ENCODE assay signal across 22 cellular contexts in the genomic region with DNA sequence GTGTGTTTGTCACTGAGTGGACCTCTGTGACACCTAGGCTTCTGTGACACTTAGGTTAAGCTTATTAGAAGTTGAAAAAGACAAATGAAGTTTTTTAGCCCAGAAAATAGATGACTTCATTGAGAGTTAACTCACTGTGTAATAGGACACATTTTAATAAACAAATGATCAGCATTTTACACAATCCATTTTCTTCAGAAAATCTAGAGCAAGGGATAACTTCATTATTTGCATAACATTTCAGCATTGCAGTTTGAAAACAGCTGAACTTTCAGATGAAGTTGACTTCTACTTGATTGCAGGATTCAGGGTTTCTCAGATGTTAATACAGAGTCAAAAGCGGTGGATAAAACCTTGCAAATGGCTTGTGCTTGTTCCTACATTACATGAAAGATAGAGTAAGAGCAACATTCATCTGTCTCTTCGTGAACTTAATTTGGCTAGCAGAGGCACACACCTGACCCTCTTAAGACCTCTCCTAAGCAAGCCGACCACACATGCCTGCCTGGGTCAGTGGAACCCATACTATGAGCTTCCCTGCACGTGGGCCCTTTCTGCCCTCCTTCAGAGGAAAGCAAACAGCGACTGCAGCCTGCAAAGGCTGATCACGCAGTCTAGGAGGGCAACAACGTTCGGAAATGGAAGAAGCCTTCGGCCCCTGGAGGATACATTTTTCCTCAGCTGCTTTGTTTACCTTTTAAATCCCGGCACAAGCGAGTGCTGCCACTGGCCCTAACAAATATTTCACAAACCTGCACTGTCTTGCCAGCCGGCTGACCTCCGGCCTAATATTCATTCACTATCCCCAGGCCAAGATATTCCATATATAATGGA. TPM values are rescaled to one million over a fixed set of nuclear protein-coding genes. Genes with fewer than 3 reads are reported as not detected.
DNase-seq lines count a peak whose midpoint lies in the region; ATAC-seq and TF ChIP-seq lines count a peak whose summit lies in the region.
"Had no signal": no experiment of that assay in that cellular context is flagged by ENCODE, and none has a peak within 500 bp of the region (broad histone marks: within the 10 kb centered on the region; RNA-seq: fewer than 3 reads in every experiment).

No MANE protein-coding gene starts in this region.

- H3K27ac ChIP-seq in mammary epithelial cell (ENCODE audit: insufficient read depth, low read depth, low read length) (no peak overlapping the region), transverse colon (peak overlapping the region in 3 of 4 donors; percentile 1 to 29 (median 19))
- H3K27ac ChIP-seq: coronary artery, left lung, psoas muscle, spleen had no signal

- no peaks in the 10 kb centered on the region for H3K9me3 Mint-ChIP-seq in activated naive CD4-positive, alpha-beta T cell treated with anti-CD3 and anti-CD28 coated beads, Interleukin-2, amount 50 U/mL, for 24 hours
- H3K9me3 Mint-ChIP-seq in activated naive CD4-positive, alpha-beta T cell treated with anti-CD3 and anti-CD28 coated beads, Interleukin-2, amount 50 U/mL, for 72 hours: no peaks in the 10 kb centered on the region
- H3K9me3 Mint-ChIP-seq in mesothelial cell of epicardium: no peaks in the 10 kb centered on the region
- H3K9me3 Mint-ChIP-seq: activated naive CD8-positive, alpha-beta T cell treated with anti-CD3 and anti-CD28 coated beads, Interleukin-2, amount 10 ng/mL, durations not matched to agents 7 days and 5 days had no signal

- H3K4me3 Mint-ChIP-seq in activated naive CD4-positive, alpha-beta T cell treated with anti-CD3 and anti-CD28 coated beads, Interleukin-2, amount 50 U/mL, for 24 hours: no peak overlapping the region
- H3K4me3 Mint-ChIP-seq in mesothelial cell of epicardium: no peak overlapping the region
- H3K4me3 Mint-ChIP-seq: activated naive CD8-positive, alpha-beta T cell treated with anti-CD3 and anti-CD28 coated beads, Interleukin-2, amount 10 ng/mL, durations not matched to agents 7 days and 5 days had no signal

- H3K27ac Mint-ChIP-seq in activated naive CD4-positive, alpha-beta T cell treated with anti-CD3 and anti-CD28 coated beads, Interleukin-2, amount 50 U/mL, for 24 hours: peak overlapping the region; percentile 18
- H3K27ac Mint-ChIP-seq in activated naive CD4-positive, alpha-beta T cell treated with anti-CD3 and anti-CD28 coated beads, Interleukin-2, amount 50 U/mL, for 72 hours: peak overlapping the region in 1 of 2 donors; percentile 30
- H3K27ac Mint-ChIP-seq in mesothelial cell of epicardium: peak overlapping the region; percentile 69
- H3K27ac Mint-ChIP-seq: activated naive CD8-positive, alpha-beta T cell treated with anti-CD3 and anti-CD28 coated beads, Interleukin-2, amount 10 ng/mL, durations not matched to agents 7 days and 5 days had no signal

- H4K20me1 ChIP-seq in mammary epithelial cell (ENCODE audit: insufficient read depth, low read length): no peaks in the 10 kb centered on the region

- H3K27me3 Mint-ChIP-seq in activated naive CD4-positive, alpha-beta T cell treated with anti-CD3 and anti-CD28 coated beads, Interleukin-2, amount 50 U/mL, for 24 hours: no peaks in the 10 kb centered on the region
- H3K27me3 Mint-ChIP-seq in mesothelial cell of epicardium (ENCODE audit: low read depth): no peaks in the 10 kb centered on the region
- H3K27me3 Mint-ChIP-seq: activated naive CD8-positive, alpha-beta T cell treated with anti-CD3 and anti-CD28 coated beads, Interleukin-2, amount 10 ng/mL, durations not matched to agents 7 days and 5 days had no signal

- no peak for TF ChIP-seq EP300 in transverse colon (IDR thresholded peaks at IDR 0.05; ENCODE audit: low read depth)

- H3K36me3 Mint-ChIP-seq in activated naive CD4-positive, alpha-beta T cell treated with anti-CD3 and anti-CD28 coated beads, Interleukin-2, amount 50 U/mL, for 24 hours: peaks cover 4% of the 10 kb centered on the region
- H3K36me3 Mint-ChIP-seq in activated naive CD4-positive, alpha-beta T cell treated with anti-CD3 and anti-CD28 coated beads, Interleukin-2, amount 50 U/mL, for 72 hours: peaks cover 0 to 7% of the 10 kb centered on the region in 2 donors
- peaks cover 4% of the 10 kb centered on the region for H3K36me3 Mint-ChIP-seq in mesothelial cell of epicardium

- WGBS in mammary epithelial cell (ENCODE audit: low coverage, missing lambda C conversion rate): 95% methylated on average over 12 of the region's 13 CpGs
- 73 to 100% methylated on average over 1 to 13 of the region's 13 CpGs for WGBS in transverse colon (ENCODE audit: low coverage in 1 of 2), 2 donors

- H3K9me3 ChIP-seq in mammary epithelial cell (replicated peaks; ENCODE audit: insufficient read depth, low read length) (no peaks in the 10 kb centered on the region), transverse colon (no peaks in the 10 kb centered on the region)
- H3K9me3 ChIP-seq: left lung, psoas muscle, spleen, tibial nerve had no signal

- no peaks in the 10 kb centered on the region for H3K79me2 ChIP-seq in mammary epithelial cell (ENCODE audit: insufficient read depth, low read length)

- no peak overlapping the region for H3K4me3 ChIP-seq in mammary epithelial cell (replicated peaks in 1 of 3; ENCODE audit: insufficient read depth in 1 of 3, low read depth in 2 of 3, low read length in 3 of 3)
- H3K4me3 ChIP-seq in transverse colon: no peak overlapping the region
- H3K4me3 ChIP-seq: coronary artery, left lung, psoas muscle, spleen, tibial nerve had no signal

- H3K4me1 Mint-ChIP-seq in activated naive CD4-positive, alpha-beta T cell treated with anti-CD3 and anti-CD28 coated beads, Interleukin-2, amount 50 U/mL, for 24 hours: no peaks in the 10 kb centered on the region
- peaks cover 18% of the 10 kb centered on the region for H3K4me1 Mint-ChIP-seq in mesothelial cell of epicardium

- H3K27me3 ChIP-seq in mammary epithelial cell (ENCODE audit: insufficient read depth, low read length) (no peaks in the 10 kb centered on the region), transverse colon (no peaks in the 10 kb centered on the region)
- H3K27me3 ChIP-seq: left lung, spleen, tibial nerve had no signal

- H3K9ac ChIP-seq in mammary epithelial cell (ENCODE audit: insufficient read depth, low read length): no peak overlapping the region

- no peak for TF ChIP-seq POLR2A in transverse colon (IDR thresholded peaks at IDR 0.05)

- intact Hi-C loops in mammary epithelial cell (cut with micrococcal nuclease) (loop anchor here (5.0 kb wide), 1 partner anchor 264 kb away; no protein-coding TSS in a partner anchor), transverse colon (cut with DNase I; ENCODE audit: low total_unique reads) (no loop called here)

- H3K4me1 ChIP-seq in mammary epithelial cell (ENCODE audit: insufficient read depth, low read length): peaks cover 13% of the 10 kb centered on the region
- H3K4me1 ChIP-seq in transverse colon: peaks cover 0 to 17% (median 4%) of the 10 kb centered on the region in 4 donors
- H3K4me1 ChIP-seq: left lung, psoas muscle, spleen had no signal

- TF ChIP-seq CTCF in mammary epithelial cell (conservative IDR thresholded peaks at IDR 0.05 in 1 of 2, IDR thresholded peaks at IDR 0.05 in 1 of 2; ENCODE audit: extremely low read depth in 1 of 2, insufficient read depth in 1 of 2, low read depth in 1 of 2, low read length in 2 of 2): no peak
- no peak for TF ChIP-seq CTCF in mesothelial cell of epicardium (IDR thresholded peaks at IDR 0.05; ENCODE audit: unreplicated experiment)
- no peak for TF ChIP-seq CTCF in transverse colon (IDR thresholded peaks at IDR 0.05)
- TF ChIP-seq CTCF in GM13977 (IDR thresholded peaks at IDR 0.05; ENCODE audit: extremely low read depth, insufficient read depth, missing control alignments): no peak

- no peak overlapping the region for H3K4me2 ChIP-seq in mammary epithelial cell (ENCODE audit: insufficient read depth, low read depth, low read length)

- TSS peak; percentile 24 for BruUV-seq in mammary epithelial cell (replicated peaks; lab: Mats Ljungman, UMichigan)

- DNase-seq in activated naive CD4-positive, alpha-beta T cell treated with anti-CD3 and anti-CD28 coated beads, Interleukin-2, amount 50 U/mL, for 72 hours (ENCODE audit: low spot score in 2 of 2): no peak
- DNase-seq in mammary epithelial cell (no peak), mesothelial cell of epicardium (ENCODE audit: low spot score in 2 of 2, unreplicated experiment in 2 of 2) (no peak), transverse colon (no peak), GM13977 (ENCODE audit: low spot score) (no peak), NCI-H526 (lab: John Stamatoyannopoulos, UW) (no peak)
- DNase-seq: activated CD4-positive, alpha-beta T cell treated with anti-CD3 and anti-CD28 coated beads for 48 hours; activated naive CD8-positive, alpha-beta T cell treated with anti-CD3 and anti-CD28 coated beads, Interleukin-2, amount 10 ng/mL, durations not matched to agents 7 days and 5 days; DMS79; HCEC 1CT; KG1; left lung; NCI-H2171; psoas muscle; SHP77; spleen; stimulated activated CD4-positive, alpha-beta T cell treated with anti-CD3 and anti-CD28 coated beads, Interleukin-4, amount 100 ng/mL, for 1 hour; stimulated activated naive CD4-positive, alpha-beta T cell had no signal

- no peak overlapping the region for H2AFZ ChIP-seq in mammary epithelial cell (ENCODE audit: low read depth, low read length)

- ATAC-seq in activated naive CD4-positive, alpha-beta T cell treated with anti-CD3 and anti-CD28 coated beads, Interleukin-2, amount 50 U/mL, for 72 hours: no peak
- ATAC-seq in HG02798 (IDR thresholded peaks at IDR 0.05; ENCODE audit: poor library complexity, unreplicated experiment): no peak
- ATAC-seq: left lung, psoas muscle had no signal

- H3K36me3 ChIP-seq in mammary epithelial cell (ENCODE audit: insufficient read depth, low read length) (peaks cover 18% of the 10 kb centered on the region), transverse colon (peaks cover 0 to 14% (median 2%) of the 10 kb centered on the region in 4 donors)

- CTCF ChIA-PET in mammary epithelial cell (lab: Charles Lee; ENCODE audit: low non-redundant PET): no interaction called here

- in situ Hi-C loops in mammary epithelial cell (cut with MboI; ENCODE audit: low sequenced_read_pairs in 2 of 2): no loop called here
- in situ Hi-C loops in transverse colon (cut with MboI; ENCODE audit: low pct_ligation_motif_present in 1 of 4, low pct_unique_long_range_greater_than_20kb in 1 of 4, low sequenced_read_pairs in 3 of 4): no loop called here
- in situ Hi-C loops in GM13977 (cut with MboI; ENCODE audit: low pct_unique_long_range_greater_than_20kb, low sequenced_read_pairs, unreplicated experiment): no loop called here

- dilution Hi-C loops in mammary epithelial cell (cut with HindIII; ENCODE audit: low sequenced_read_pairs): no loop called here

RNA-seq across cellular contexts. Expression of gene ITGB1BP1, which starts 16.6 kb away (rescaled TPM):
- total RNA-seq in activated naive CD4-positive, alpha-beta T cell treated with anti-CD3 and anti-CD28 coated beads, Interleukin-2, amount 50 U/mL, for 72 hours: 100 to 1,000 TPM; 101 to 173 TPM
- total RNA-seq in mammary epithelial cell (100 to 1,000 TPM in 1 of 2 donors, 10 to 100 TPM in 1; 20.3 to 155 TPM), mesothelial cell of epicardium (35.9 to 39.8 TPM (median 38.0 TPM) in 3 replicates), transverse colon (10 to 100 TPM; 10.7 to 27.7 (median 21.7) TPM)
- 58.1 TPM for polyA plus RNA-seq in mammary epithelial cell
- polyA minus RNA-seq in mammary epithelial cell: 37.6 TPM

RNA-seq across cellular contexts. Expression of gene CPSF3, which starts 16.7 kb away (rescaled TPM):
- 10 to 100 TPM; 55.8 to 63.3 TPM for total RNA-seq in activated naive CD4-positive, alpha-beta T cell treated with anti-CD3 and anti-CD28 coated beads, Interleukin-2, amount 50 U/mL, for 72 hours
- total RNA-seq in mammary epithelial cell: 10 to 100 TPM; 38.8 to 40.7 TPM
- polyA plus RNA-seq in mammary epithelial cell: 31.9 TPM
- polyA minus RNA-seq in mammary epithelial cell: 51.6 TPM
- 44.9 to 47.3 TPM (median 45.1 TPM) in 3 replicates for total RNA-seq in mesothelial cell of epicardium
- total RNA-seq in transverse colon: 100 to 1,000 TPM in 1 of 4 donors, 10 to 100 TPM in 3; 17.6 to 173 (median 22.2) TPM
